ENCODE assay signal across 14 cellular contexts in the genomic region with DNA sequence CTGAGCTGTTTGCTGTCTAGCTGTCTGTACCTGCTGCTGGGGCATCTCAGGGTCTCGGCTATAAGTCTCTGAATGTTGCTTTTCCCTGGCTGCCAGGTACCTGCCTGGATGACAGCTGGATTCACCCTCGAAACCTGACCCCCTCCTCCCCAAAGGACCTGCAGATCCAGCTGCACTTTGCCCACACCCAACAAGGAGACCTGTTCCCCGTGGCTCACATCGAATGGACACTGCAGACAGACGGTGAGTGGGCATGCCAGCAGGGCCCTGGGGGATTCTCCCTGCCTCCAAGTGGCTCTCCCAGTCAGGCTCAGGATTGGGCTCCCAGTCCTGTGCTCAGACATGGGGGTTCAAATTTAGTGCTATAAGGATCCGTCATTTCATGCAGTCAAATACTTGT. TPM values are rescaled to one million over a fixed set of nuclear protein-coding genes. Genes with fewer than 3 reads are reported as not detected.
DNase-seq lines count a peak whose midpoint lies in the region; ATAC-seq and TF ChIP-seq lines count a peak whose summit lies in the region.
"Had no signal": no experiment of that assay in that cellular context is flagged by ENCODE, and none has a peak within 500 bp of the region (broad histone marks: within the 10 kb centered on the region; RNA-seq: fewer than 3 reads in every experiment).

No MANE protein-coding gene starts in this region.

- peak; percentile 26 for DNase-seq in cardiac septum (ENCODE audit: low spot score)
- no peak for DNase-seq in left cardiac atrium
- no peak for DNase-seq in HL-60 (ENCODE audit: low read depth in 1 of 2, low spot score in 1 of 2)
- DNase-seq in epidermal melanocyte (ENCODE audit: insufficient read length, low spot score): peak; percentile 15
- no peak for DNase-seq in substantia nigra (lab: John Stamatoyannopoulos, UW)
- DNase-seq in OCI-M2 (lab: John Stamatoyannopoulos, UW; ENCODE audit: unreplicated experiment): no peak
- DNase-seq: HFFc6, mammary epithelial cell, NCI-H1436 treated with DMSO at 0.1 percent for 48 hours, NCI-H2227 treated with DMSO at 0.1 percent for 48 hours, psoas muscle had no signal

- H3K27me3 ChIP-seq in HL-60 (ENCODE audit: insufficient read depth, poor library complexity, severe bottlenecking): no peaks in the 10 kb centered on the region

- no peak for TF ChIP-seq CTCF in HL-60 (IDR thresholded peaks at IDR 0.05; ENCODE audit: insufficient read depth, low read length)

- H3K4me3 ChIP-seq in HL-60 (replicated peaks; ENCODE audit: insufficient read depth, low read length): no peak overlapping the region
- H3K4me3 ChIP-seq: psoas muscle, thoracic aorta had no signal

- ATAC-seq in left cardiac atrium: no peak
- no peak for ATAC-seq in GM19023 (IDR thresholded peaks at IDR 0.05; ENCODE audit: unreplicated experiment)
- ATAC-seq in HG03139 (IDR thresholded peaks at IDR 0.05; ENCODE audit: unreplicated experiment): no peak

- H3K27ac ChIP-seq in HL-60 (replicated peaks) (peak overlapping the region; percentile 49), substantia nigra (ENCODE audit: low read depth, low read length, poor library complexity, severe bottlenecking) (peak overlapping the region; percentile 32)
- H3K27ac ChIP-seq: psoas muscle, thoracic aorta had no signal

- intact Hi-C loops in cardiac septum (cut with DNase I) (no loop called here), left cardiac atrium (cut with DNase I) (no loop called here)

RNA-seq across cellular contexts. Expression of a gene that starts 12.9 kb away (rescaled TPM):
- total RNA-seq in cardiac septum: 6.0 TPM
- total RNA-seq in left cardiac atrium: 10 to 100 TPM; 11.6 to 15.4 TPM

RNA-seq across cellular contexts. Expression of a gene that starts 23.5 kb away (rescaled TPM):
- 1.0 TPM for total RNA-seq in cardiac septum
- under 1 TPM; 0.80 to 0.97 TPM for total RNA-seq in left cardiac atrium

Comparison
In these comparisons a context has a peak if more than half of its experiments do, and no peak if none do; other contexts are left out.
1. DNase-seq: peak in cardiac septum (single experiment) and epidermal melanocyte (single experiment); none in left cardiac atrium (single experiment), HL-60 (0 of 2), substantia nigra (0 of 49) and OCI-M2 (single experiment).